ENCODE assay signal across 1 cellular context in the genomic region with DNA sequence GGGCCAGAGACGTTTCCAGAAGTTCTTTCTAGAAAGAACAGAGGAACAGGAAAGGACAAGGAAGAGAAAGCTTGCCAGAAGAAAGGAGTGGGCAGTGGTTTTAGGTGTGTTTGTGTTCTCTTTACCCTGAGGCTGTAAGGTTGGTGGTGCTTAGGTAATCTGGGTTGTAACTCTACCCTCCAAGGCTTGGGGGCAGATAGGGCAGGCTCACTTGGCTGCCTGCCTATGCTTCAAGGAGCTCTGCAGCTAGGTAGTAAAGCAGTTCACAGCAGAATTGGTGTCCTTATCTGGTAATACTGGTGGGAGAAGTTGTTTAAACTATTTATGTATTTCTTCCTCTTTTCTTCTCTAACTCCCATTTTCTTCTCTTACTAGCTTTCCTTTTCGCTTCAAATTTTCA.
TF ChIP-seq lines count a peak whose summit lies in the region.

No MANE protein-coding gene starts in this region.

TF ChIP-seq in HEK293, 187 proteins besides CTCF, POLR2A, EP300 and RAD21 (continued from another document):
- TF ChIP-seq ZNF777 (tag by site-specific recombination; IDR thresholded peaks at IDR 0.05; ENCODE audit: borderline replicate concordance) = no peak
- TF ChIP-seq, protein P1, sequence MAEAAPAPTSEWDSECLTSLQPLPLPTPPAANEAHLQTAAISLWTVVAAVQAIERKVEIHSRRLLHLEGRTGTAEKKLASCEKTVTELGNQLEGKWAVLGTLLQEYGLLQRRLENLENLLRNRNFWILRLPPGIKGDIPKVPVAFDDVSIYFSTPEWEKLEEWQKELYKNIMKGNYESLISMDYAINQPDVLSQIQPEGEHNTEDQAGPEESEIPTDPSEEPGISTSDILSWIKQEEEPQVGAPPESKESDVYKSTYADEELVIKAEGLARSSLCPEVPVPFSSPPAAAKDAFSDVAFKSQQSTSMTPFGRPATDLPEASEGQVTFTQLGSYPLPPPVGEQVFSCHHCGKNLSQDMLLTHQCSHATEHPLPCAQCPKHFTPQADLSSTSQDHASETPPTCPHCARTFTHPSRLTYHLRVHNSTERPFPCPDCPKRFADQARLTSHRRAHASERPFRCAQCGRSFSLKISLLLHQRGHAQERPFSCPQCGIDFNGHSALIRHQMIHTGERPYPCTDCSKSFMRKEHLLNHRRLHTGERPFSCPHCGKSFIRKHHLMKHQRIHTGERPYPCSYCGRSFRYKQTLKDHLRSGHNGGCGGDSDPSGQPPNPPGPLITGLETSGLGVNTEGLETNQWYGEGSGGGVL (tag by site-specific recombination; IDR thresholded peaks at IDR 0.05) = peak; percentile 35; the same call in 1 of the 2 replicates
- TF ChIP-seq ZBTB44 (tag by site-specific recombination; IDR thresholded peaks at IDR 0.05) = no peak
- TF ChIP-seq ZNF670 (tag by site-specific recombination; IDR thresholded peaks at IDR 0.05; ENCODE audit: low read depth) = no peak
- no peak for TF ChIP-seq TCF7L2 (IDR thresholded peaks at IDR 0.05; ENCODE audit: borderline replicate concordance, low read depth, low read length)
- TF ChIP-seq ZNF140 (tag by site-specific recombination; IDR thresholded peaks at IDR 0.05) = no peak
- no peak for TF ChIP-seq ZNF157 (tag by site-specific recombination; IDR thresholded peaks at IDR 0.05)
- peak; percentile 52; the same call in 1 of the 2 replicates for TF ChIP-seq ZFHX2 (tag by site-specific recombination; conservative IDR thresholded peaks at IDR 0.05)
- TF ChIP-seq ZNF571 (tag by site-specific recombination; IDR thresholded peaks at IDR 0.05) = no peak
- TF ChIP-seq ZFP69B (tag by site-specific recombination; IDR thresholded peaks at IDR 0.05) = no peak
- TF ChIP-seq ZIC2 (tag by site-specific recombination; IDR thresholded peaks at IDR 0.05) = no peak
- TF ChIP-seq ZNF843 (tag by site-specific recombination; IDR thresholded peaks at IDR 0.05) = peak; percentile 32; the same call in 1 of the 2 replicates
- TF ChIP-seq, protein P2, sequence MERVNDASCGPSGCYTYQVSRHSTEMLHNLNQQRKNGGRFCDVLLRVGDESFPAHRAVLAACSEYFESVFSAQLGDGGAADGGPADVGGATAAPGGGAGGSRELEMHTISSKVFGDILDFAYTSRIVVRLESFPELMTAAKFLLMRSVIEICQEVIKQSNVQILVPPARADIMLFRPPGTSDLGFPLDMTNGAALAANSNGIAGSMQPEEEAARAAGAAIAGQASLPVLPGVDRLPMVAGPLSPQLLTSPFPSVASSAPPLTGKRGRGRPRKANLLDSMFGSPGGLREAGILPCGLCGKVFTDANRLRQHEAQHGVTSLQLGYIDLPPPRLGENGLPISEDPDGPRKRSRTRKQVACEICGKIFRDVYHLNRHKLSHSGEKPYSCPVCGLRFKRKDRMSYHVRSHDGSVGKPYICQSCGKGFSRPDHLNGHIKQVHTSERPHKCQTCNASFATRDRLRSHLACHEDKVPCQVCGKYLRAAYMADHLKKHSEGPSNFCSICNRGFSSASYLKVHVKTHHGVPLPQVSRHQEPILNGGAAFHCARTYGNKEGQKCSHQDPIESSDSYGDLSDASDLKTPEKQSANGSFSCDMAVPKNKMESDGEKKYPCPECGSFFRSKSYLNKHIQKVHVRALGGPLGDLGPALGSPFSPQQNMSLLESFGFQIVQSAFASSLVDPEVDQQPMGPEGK (tag by site-specific recombination; IDR thresholded peaks at IDR 0.05) = peak; percentile 85
- TF ChIP-seq ZNF175 (tag by site-specific recombination; IDR thresholded peaks at IDR 0.05) = no peak
- no peak for TF ChIP-seq ZNF311 (tag by site-specific recombination; IDR thresholded peaks at IDR 0.05; ENCODE audit: borderline replicate concordance)
- no peak for TF ChIP-seq ZNF701 (tag by site-specific recombination; IDR thresholded peaks at IDR 0.05)
- TF ChIP-seq ZBTB17 (tag by site-specific recombination; IDR thresholded peaks at IDR 0.05) = peak; percentile 55; the same call in 1 of the 2 replicates
- TF ChIP-seq ZNF221 (tag by site-specific recombination; IDR thresholded peaks at IDR 0.05; ENCODE audit: borderline replicate concordance) = no peak
- TF ChIP-seq PRDM1 (tag by site-specific recombination; IDR thresholded peaks at IDR 0.05) = peak; percentile 31; the same call in 1 of the 2 replicates
- peak; percentile 70; the same call in 1 of the 2 replicates for TF ChIP-seq SP7 (tag by site-specific recombination; IDR thresholded peaks at IDR 0.05)
- TF ChIP-seq ZNF544 (tag by site-specific recombination; IDR thresholded peaks at IDR 0.05) = no peak
- TF ChIP-seq GFI1B (tag by site-specific recombination; IDR thresholded peaks at IDR 0.05) = no peak
- TF ChIP-seq, protein P3, sequence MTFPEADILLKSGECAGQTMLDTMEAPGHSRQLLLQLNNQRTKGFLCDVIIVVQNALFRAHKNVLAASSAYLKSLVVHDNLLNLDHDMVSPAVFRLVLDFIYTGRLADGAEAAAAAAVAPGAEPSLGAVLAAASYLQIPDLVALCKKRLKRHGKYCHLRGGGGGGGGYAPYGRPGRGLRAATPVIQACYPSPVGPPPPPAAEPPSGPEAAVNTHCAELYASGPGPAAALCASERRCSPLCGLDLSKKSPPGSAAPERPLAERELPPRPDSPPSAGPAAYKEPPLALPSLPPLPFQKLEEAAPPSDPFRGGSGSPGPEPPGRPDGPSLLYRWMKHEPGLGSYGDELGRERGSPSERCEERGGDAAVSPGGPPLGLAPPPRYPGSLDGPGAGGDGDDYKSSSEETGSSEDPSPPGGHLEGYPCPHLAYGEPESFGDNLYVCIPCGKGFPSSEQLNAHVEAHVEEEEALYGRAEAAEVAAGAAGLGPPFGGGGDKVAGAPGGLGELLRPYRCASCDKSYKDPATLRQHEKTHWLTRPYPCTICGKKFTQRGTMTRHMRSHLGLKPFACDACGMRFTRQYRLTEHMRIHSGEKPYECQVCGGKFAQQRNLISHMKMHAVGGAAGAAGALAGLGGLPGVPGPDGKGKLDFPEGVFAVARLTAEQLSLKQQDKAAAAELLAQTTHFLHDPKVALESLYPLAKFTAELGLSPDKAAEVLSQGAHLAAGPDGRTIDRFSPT (tag by site-specific recombination; IDR thresholded peaks at IDR 0.05) = no peak
- TF ChIP-seq, protein P4, sequence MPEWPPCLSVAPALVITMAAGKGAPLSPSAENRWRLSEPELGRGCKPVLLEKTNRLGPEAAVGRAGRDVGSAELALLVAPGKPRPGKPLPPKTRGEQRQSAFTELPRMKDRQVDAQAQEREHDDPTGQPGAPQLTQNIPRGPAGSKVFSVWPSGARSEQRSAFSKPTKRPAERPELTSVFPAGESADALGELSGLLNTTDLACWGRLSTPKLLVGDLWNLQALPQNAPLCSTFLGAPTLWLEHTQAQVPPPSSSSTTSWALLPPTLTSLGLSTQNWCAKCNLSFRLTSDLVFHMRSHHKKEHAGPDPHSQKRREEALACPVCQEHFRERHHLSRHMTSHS (tag by site-specific recombination; IDR thresholded peaks at IDR 0.05) = no peak
- TF ChIP-seq ATF2 (tag by site-specific recombination; IDR thresholded peaks at IDR 0.05; ENCODE audit: low read depth) = no peak
- no peak for TF ChIP-seq HOXA7 (CRISPR knock-in tag; IDR thresholded peaks at IDR 0.05; ENCODE audit: borderline replicate concordance)
- no peak for TF ChIP-seq SP2 (tag by site-specific recombination; IDR thresholded peaks at IDR 0.05)
- TF ChIP-seq, protein P5, sequence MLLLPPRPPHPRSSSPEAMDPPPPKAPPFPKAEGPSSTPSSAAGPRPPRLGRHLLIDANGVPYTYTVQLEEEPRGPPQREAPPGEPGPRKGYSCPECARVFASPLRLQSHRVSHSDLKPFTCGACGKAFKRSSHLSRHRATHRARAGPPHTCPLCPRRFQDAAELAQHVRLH (tag by site-specific recombination; IDR thresholded peaks at IDR 0.05) = peak; percentile 94
TF ChIP-seq in HEK293: peak in this region for 20.
